ENCODE assay signal across 16 cellular contexts in the genomic region with DNA sequence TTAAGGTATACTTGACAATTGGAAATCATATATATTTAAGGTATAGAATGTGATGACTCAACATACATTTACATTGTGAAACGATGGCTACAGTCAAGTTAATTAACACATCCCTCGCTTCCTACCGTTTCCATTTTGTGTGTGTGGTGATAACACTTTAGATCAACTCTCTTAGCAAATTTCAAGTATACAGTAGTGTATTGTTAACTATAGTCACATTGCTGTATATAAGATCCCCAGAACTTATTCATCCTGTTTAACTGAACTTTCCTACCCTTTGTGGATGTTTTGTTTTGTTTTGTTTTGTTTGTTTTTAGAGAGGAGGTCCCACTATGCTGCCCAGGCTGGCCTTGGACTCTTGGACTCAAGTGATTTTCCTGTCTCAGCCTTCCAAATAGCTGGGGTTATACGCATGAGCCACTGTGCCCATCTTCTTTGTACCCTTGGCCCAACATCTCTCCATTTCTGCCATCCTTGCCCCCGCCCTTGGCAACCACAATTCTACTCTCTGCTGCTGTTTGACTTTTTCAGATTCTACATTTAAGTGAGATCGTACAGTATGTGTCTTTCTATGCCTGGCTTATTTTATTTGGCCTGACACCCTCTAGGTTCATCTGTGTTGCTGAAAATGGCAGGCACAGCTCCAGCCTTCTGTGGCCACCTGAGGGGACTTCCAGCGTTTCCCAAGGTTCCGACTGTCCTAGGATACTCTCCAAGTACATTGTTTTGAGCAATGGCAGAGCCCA.
DNase-seq lines count a peak whose midpoint lies in the region; ATAC-seq and TF ChIP-seq lines count a peak whose summit lies in the region.
"Had no signal": no experiment of that assay in that cellular context is flagged by ENCODE, and none has a peak within 500 bp of the region (broad histone marks: within the 10 kb centered on the region; RNA-seq: fewer than 3 reads in every experiment).

No MANE protein-coding gene starts in this region.

- H2AFZ ChIP-seq in mammary epithelial cell (ENCODE audit: low read depth, low read length) = no peak overlapping the region
- H2AFZ ChIP-seq: GM23338 had no signal

- peak overlapping the region; percentile 52 for H3K27ac Mint-ChIP-seq in MCF 10A (ENCODE audit: low read depth, unreplicated experiment)
- H3K27ac Mint-ChIP-seq: GM23338, IgD-negative memory B cell had no signal

- no peaks in the 10 kb centered on the region for H3K79me2 ChIP-seq in mammary epithelial cell (ENCODE audit: insufficient read depth, low read length)

- H3K4me2 ChIP-seq in mammary epithelial cell (ENCODE audit: insufficient read depth, low read depth, low read length) = no peak overlapping the region
- H3K4me2 ChIP-seq: BLaER1, GM23338 had no signal

- no peaks in the 10 kb centered on the region for H3K9me3 ChIP-seq in mammary epithelial cell (replicated peaks; ENCODE audit: insufficient read depth, low read length)
- no peaks in the 10 kb centered on the region for H3K9me3 ChIP-seq in liver (ENCODE audit: control insufficient read depth in 4 of 4, low read length in 3 of 4)
- H3K9me3 ChIP-seq: BLaER1 had no signal

- intact Hi-C loops in MCF 10A (cut with micrococcal nuclease) (no loop called here), mammary epithelial cell (cut with micrococcal nuclease) (no loop called here)

- peaks cover 7% of the 10 kb centered on the region for H3K27me3 Mint-ChIP-seq in MCF 10A (ENCODE audit: insufficient read depth, unreplicated experiment)

- H3K9me3 Mint-ChIP-seq in MCF 10A (ENCODE audit: unreplicated experiment) = peaks cover 5% of the 10 kb centered on the region

- no peak for ATAC-seq in SK-N-SH treated with all-trans-retinoic acid at 6 μM for 48 hours
- ATAC-seq in GM21360 (IDR thresholded peaks at IDR 0.05; ENCODE audit: unreplicated experiment) = no peak
- ATAC-seq: GM12878 had no signal

- H3K4me1 ChIP-seq in mammary epithelial cell (ENCODE audit: insufficient read depth, low read length) (no peaks in the 10 kb centered on the region), liver (ENCODE audit: control insufficient read depth in 4 of 4, insufficient read depth in 4 of 4, low read length in 3 of 4) (no peaks in the 10 kb centered on the region)
- H3K4me1 ChIP-seq: BLaER1 had no signal

- no peak for TF ChIP-seq CTCF in MCF 10A (IDR thresholded peaks at IDR 0.05; ENCODE audit: unreplicated experiment)
- TF ChIP-seq CTCF in mammary epithelial cell (conservative IDR thresholded peaks at IDR 0.05 in 1 of 2, IDR thresholded peaks at IDR 0.05 in 1 of 2; ENCODE audit: extremely low read depth in 1 of 2, insufficient read depth in 1 of 2, low read depth in 1 of 2, low read length in 2 of 2) = no peak
- TF ChIP-seq CTCF in liver (IDR thresholded peaks at IDR 0.05; ENCODE audit: low read depth, low read length, missing input control) = no peak

- in situ Hi-C loops in mammary epithelial cell (cut with MboI; ENCODE audit: low sequenced_read_pairs in 2 of 2) = no loop called here

- no peaks in the 10 kb centered on the region for H3K36me3 ChIP-seq in mammary epithelial cell (ENCODE audit: insufficient read depth, low read length)
- H3K36me3 ChIP-seq in liver (ENCODE audit: control insufficient read depth in 4 of 4, insufficient read depth in 3 of 4, low read depth in 1 of 4, low read length in 3 of 4) = no peaks in the 10 kb centered on the region
- H3K36me3 ChIP-seq: BLaER1 had no signal

- 65% methylated on average over 8 of the region's 8 CpGs for whole genome bisulfite sequencing in mammary epithelial cell (ENCODE audit: low coverage, missing lambda C conversion rate)
- 78% methylated on average over 8 of the region's 8 CpGs for WGBS in liver

- H3K9ac ChIP-seq in mammary epithelial cell (ENCODE audit: insufficient read depth, low read length) = no peak overlapping the region
- no peak overlapping the region for H3K9ac ChIP-seq in liver (ENCODE audit: low read depth in 1 of 2, low read length in 2 of 2)
- H3K9ac ChIP-seq: BLaER1 had no signal

- BruUV-seq in MCF 10A (replicated peaks; lab: Mats Ljungman, UMichigan) = no TSS peak
- no TSS peak for BruUV-seq in mammary epithelial cell (replicated peaks; lab: Mats Ljungman, UMichigan)

- dilution Hi-C loops in mammary epithelial cell (cut with HindIII; ENCODE audit: low sequenced_read_pairs) = no loop called here

- H3K4me3 Mint-ChIP-seq in MCF 10A (ENCODE audit: unreplicated experiment) = no peak overlapping the region
- H3K4me3 Mint-ChIP-seq: CD8-positive, alpha-beta memory T cell; GM23338; H9; IgD-negative memory B cell had no signal

- H3K27me3 ChIP-seq in mammary epithelial cell (ENCODE audit: insufficient read depth, low read length) (no peaks in the 10 kb centered on the region), liver (ENCODE audit: control insufficient read depth in 4 of 4, insufficient read depth in 4 of 4, low read length in 3 of 4) (no peaks in the 10 kb centered on the region)
- H3K27me3 ChIP-seq: BLaER1 had no signal

- CTCF ChIA-PET in MCF 10A (lab: Yijun Ruan, JAX) (interaction anchor here (0.7 kb wide), 1 partner anchor 21 kb away, joined by 3 read pairs; no protein-coding TSS in a partner anchor), mammary epithelial cell (lab: Charles Lee; ENCODE audit: low non-redundant PET) (no interaction called here)

- POLR2A ChIA-PET in MCF 10A (lab: Yijun Ruan, JAX) = no interaction called here

- peaks cover 6% of the 10 kb centered on the region for H3K4me1 Mint-ChIP-seq in MCF 10A (ENCODE audit: insufficient read depth, unreplicated experiment)
- H3K4me1 Mint-ChIP-seq: CD8-positive, alpha-beta memory T cell; GM23338 had no signal

- H4K20me1 ChIP-seq in mammary epithelial cell (ENCODE audit: insufficient read depth, low read length) = no peaks in the 10 kb centered on the region
- H4K20me1 ChIP-seq: BLaER1 had no signal

- no peaks in the 10 kb centered on the region for H3K36me3 Mint-ChIP-seq in MCF 10A (ENCODE audit: insufficient read depth, unreplicated experiment)

- TF ChIP-seq RAD21 in liver (IDR thresholded peaks at IDR 0.05) = no peak

- DNase-seq in MCF 10A (ENCODE audit: unreplicated experiment) (no peak), mammary epithelial cell (no peak), cerebellum (ENCODE audit: low spot score) (peak; percentile 16), NCI-H446 (lab: John Stamatoyannopoulos, UW) (no peak)
- DNase-seq: AML-193; CD8-positive, alpha-beta memory T cell; DMS 273 treated with DMSO at 0.1 percent for 48 hours had no signal

- H3K27ac ChIP-seq in mammary epithelial cell (ENCODE audit: insufficient read depth, low read depth, low read length) (no peak overlapping the region), liver (ENCODE audit: low read depth in 1 of 2, low read length in 2 of 2) (no peak overlapping the region)
- H3K27ac ChIP-seq: 22Rv1, BLaER1 had no signal

- no peak overlapping the region for H3K4me3 ChIP-seq in mammary epithelial cell (replicated peaks in 1 of 3; ENCODE audit: insufficient read depth in 1 of 3, low read depth in 2 of 3, low read length in 3 of 3)
- H3K4me3 ChIP-seq in liver (ENCODE audit: low read depth in 1 of 3, low read length in 3 of 3) = no peak overlapping the region
- H3K4me3 ChIP-seq: BLaER1, GM12878, GM23338 had no signal

TF ChIP-seq in liver, 16 proteins besides CTCF, POLR2A, EP300 and RAD21:
- no peak for TF ChIP-seq ATF3 (IDR thresholded peaks at IDR 0.05)
- peak; percentile 26 to 43 for TF ChIP-seq HNF4A (conservative IDR thresholded peaks at IDR 0.05)

TF ChIP-seq in SK-N-SH treated with all-trans-retinoic acid at 6 μM for 48 hours, 23 proteins besides CTCF, POLR2A, EP300 and RAD21 (continues in another document):
- TF ChIP-seq CSRNP3 (CRISPR knock-in tag; IDR thresholded peaks at IDR 0.05) (no peak), OSR1 (CRISPR knock-in tag; IDR thresholded peaks at IDR 0.05) (no peak), ZC3H10 (CRISPR knock-in tag; IDR thresholded peaks at IDR 0.05) (no peak), ARNTL (CRISPR knock-in tag; IDR thresholded peaks at IDR 0.05; ENCODE audit: borderline replicate concordance, low read depth) (no peak), RARB (CRISPR knock-in tag; IDR thresholded peaks at IDR 0.05) (no peak), PPARA (CRISPR knock-in tag; IDR thresholded peaks at IDR 0.05; ENCODE audit: borderline replicate concordance) (no peak), ZNF70 (CRISPR knock-in tag; IDR thresholded peaks at IDR 0.05) (no peak), GLIS3 (CRISPR knock-in tag; IDR thresholded peaks at IDR 0.05) (no peak)
- TF ChIP-seq, protein P1, sequence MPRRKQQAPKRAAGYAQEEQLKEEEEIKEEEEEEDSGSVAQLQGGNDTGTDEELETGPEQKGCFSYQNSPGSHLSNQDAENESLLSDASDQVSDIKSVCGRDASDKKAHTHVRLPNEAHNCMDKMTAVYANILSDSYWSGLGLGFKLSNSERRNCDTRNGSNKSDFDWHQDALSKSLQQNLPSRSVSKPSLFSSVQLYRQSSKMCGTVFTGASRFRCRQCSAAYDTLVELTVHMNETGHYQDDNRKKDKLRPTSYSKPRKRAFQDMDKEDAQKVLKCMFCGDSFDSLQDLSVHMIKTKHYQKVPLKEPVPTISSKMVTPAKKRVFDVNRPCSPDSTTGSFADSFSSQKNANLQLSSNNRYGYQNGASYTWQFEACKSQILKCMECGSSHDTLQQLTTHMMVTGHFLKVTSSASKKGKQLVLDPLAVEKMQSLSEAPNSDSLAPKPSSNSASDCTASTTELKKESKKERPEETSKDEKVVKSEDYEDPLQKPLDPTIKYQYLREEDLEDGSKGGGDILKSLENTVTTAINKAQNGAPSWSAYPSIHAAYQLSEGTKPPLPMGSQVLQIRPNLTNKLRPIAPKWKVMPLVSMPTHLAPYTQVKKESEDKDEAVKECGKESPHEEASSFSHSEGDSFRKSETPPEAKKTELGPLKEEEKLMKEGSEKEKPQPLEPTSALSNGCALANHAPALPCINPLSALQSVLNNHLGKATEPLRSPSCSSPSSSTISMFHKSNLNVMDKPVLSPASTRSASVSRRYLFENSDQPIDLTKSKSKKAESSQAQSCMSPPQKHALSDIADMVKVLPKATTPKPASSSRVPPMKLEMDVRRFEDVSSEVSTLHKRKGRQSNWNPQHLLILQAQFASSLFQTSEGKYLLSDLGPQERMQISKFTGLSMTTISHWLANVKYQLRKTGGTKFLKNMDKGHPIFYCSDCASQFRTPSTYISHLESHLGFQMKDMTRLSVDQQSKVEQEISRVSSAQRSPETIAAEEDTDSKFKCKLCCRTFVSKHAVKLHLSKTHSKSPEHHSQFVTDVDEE (CRISPR knock-in tag; IDR thresholded peaks at IDR 0.05) = no peak
